In the genomic region with DNA sequence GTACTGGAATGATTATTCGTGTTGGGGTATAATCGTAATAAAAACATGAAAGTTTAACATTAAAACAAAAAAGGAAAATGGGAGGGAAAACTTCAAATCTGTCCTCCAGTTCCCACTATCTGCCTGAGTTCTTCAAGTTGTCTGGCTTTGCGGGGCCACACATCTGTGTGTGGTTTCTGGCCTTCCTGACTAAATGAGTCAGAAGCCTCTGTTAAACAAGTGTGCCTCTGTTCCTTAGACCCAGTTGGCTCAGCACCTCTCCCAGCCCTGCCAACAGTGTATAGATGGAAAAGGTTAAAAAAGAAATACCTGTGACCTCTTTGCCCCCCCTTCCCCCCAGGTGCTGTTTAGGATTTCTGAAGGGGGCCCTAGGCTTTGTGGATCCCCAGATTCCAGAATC, we compare ENCODE assay signal across 10 cellular contexts. TPM values are rescaled to one million over a fixed set of nuclear protein-coding genes. Genes with fewer than 3 reads are reported as not detected.
DNase-seq lines count a peak whose midpoint lies in the region; ATAC-seq and TF ChIP-seq lines count a peak whose summit lies in the region.
"Had no signal": no experiment of that assay in that cellular context is flagged by ENCODE, and none has a peak within 500 bp of the region (broad histone marks: within the 10 kb centered on the region; RNA-seq: fewer than 3 reads in every experiment).

No MANE protein-coding gene starts in this region.

- no peak for ATAC-seq in activated naive CD8-positive, alpha-beta T cell treated with anti-CD3 and anti-CD28 coated beads, Interleukin-2, amount 10 ng/mL, durations not matched to agents 7 days and 5 days (ENCODE audit: low read depth)
- ATAC-seq in activated naive CD8-positive, alpha-beta T cell treated with anti-CD3 and anti-CD28 coated beads, Interleukin-2, amount 50 U/mL, for 24 hours, result no peak
- ATAC-seq in GM21737 (IDR thresholded peaks at IDR 0.05; ENCODE audit: unreplicated experiment), result no peak

- intact Hi-C loops in PC-9 (cut with micrococcal nuclease; ENCODE audit: unreplicated experiment), result loop anchor here (1.0 to 10.0 kb wide), 5 partner anchors 17 to 1170 kb away; a partner anchor contains a TSS

- H3K79me2 ChIP-seq in PC-9 (ENCODE audit: low read depth), result no peaks in the 10 kb centered on the region

- CTCF ChIA-PET in PC-9 (lab: Charles Lee), result interaction anchor here (0.6 to 0.8 kb wide), 2 partner anchors 42 to 138 kb away, joined by 3 read pairs; no protein-coding TSS in a partner anchor

- H3K27ac ChIP-seq in PC-9, result peak overlapping the region; percentile 98
- H3K27ac ChIP-seq in esophagus (ENCODE audit: low read depth in 2 of 2, low read length in 1 of 2), result peak overlapping the region; percentile 51 to 71
- peak overlapping the region; percentile 6 for H3K27ac ChIP-seq in urinary bladder (ENCODE audit: low read depth)

- no peak for TF ChIP-seq CTCF in PC-9 (conservative IDR thresholded peaks at IDR 0.05)

- 67 to 71% methylated on average over 3 of the region's 3 CpGs for WGBS in esophagus, 2 donors
- WGBS in urinary bladder, result 75% methylated on average over 3 of the region's 3 CpGs

- H3K4me3 ChIP-seq in PC-9 (peak overlapping the region; percentile 22; the same call in 1 of the 2 replicates), esophagus (ENCODE audit: low read depth in 1 of 2, low read length in 2 of 2) (no peak overlapping the region), urinary bladder (ENCODE audit: low read depth, low read length) (no peak overlapping the region)

- no peaks in the 10 kb centered on the region for H3K9me3 Mint-ChIP-seq in activated naive CD8-positive, alpha-beta T cell treated with anti-CD3 and anti-CD28 coated beads, Interleukin-2, amount 10 ng/mL, durations not matched to agents 7 days and 5 days
- H3K9me3 Mint-ChIP-seq in activated naive CD8-positive, alpha-beta T cell treated with anti-CD3 and anti-CD28 coated beads, Interleukin-2, amount 50 U/mL, for 24 hours, result no peaks in the 10 kb centered on the region

- H3K9me3 ChIP-seq in PC-9 (ENCODE audit: insufficient read depth, low read depth), result no peaks in the 10 kb centered on the region
- H3K9me3 ChIP-seq in esophagus (ENCODE audit: control insufficient read depth in 2 of 2, insufficient read depth in 1 of 2, low read depth in 1 of 2, low read length in 1 of 2), result no peaks in the 10 kb centered on the region

- no peaks in the 10 kb centered on the region for H3K9me2 ChIP-seq in PC-9 (ENCODE audit: insufficient read depth)

- POLR2A ChIA-PET in activated naive CD8-positive, alpha-beta T cell treated with anti-CD3 and anti-CD28 coated beads, Interleukin-2, amount 10 ng/mL, durations not matched to agents 7 days and 5 days (lab: Charles Lee), result no interaction called here
- POLR2A ChIA-PET in PC-9 (lab: Charles Lee; ENCODE audit: unreplicated experiment), result no interaction called here

- H2AFZ ChIP-seq in PC-9, result no peak overlapping the region

- peaks cover 23% of the 10 kb centered on the region for H3K4me1 Mint-ChIP-seq in activated naive CD8-positive, alpha-beta T cell treated with anti-CD3 and anti-CD28 coated beads, Interleukin-2, amount 10 ng/mL, durations not matched to agents 7 days and 5 days
- no peaks in the 10 kb centered on the region for H3K4me1 Mint-ChIP-seq in activated naive CD8-positive, alpha-beta T cell treated with anti-CD3 and anti-CD28 coated beads, Interleukin-2, amount 50 U/mL, for 24 hours

- peaks cover 17% of the 10 kb centered on the region for H3K36me3 ChIP-seq in PC-9 (ENCODE audit: low read depth)
- no peaks in the 10 kb centered on the region for H3K36me3 ChIP-seq in esophagus (ENCODE audit: control insufficient read depth in 2 of 2, insufficient read depth in 2 of 2, low read length in 1 of 2)
- H3K36me3 ChIP-seq in urinary bladder (ENCODE audit: insufficient read depth), result no peaks in the 10 kb centered on the region

- H3K27me3 ChIP-seq in PC-9 (ENCODE audit: insufficient read depth, low read depth) (no peaks in the 10 kb centered on the region), esophagus (ENCODE audit: control insufficient read depth in 1 of 2, insufficient read depth in 2 of 2, low read length in 2 of 2) (no peaks in the 10 kb centered on the region)

- H3K36me3 Mint-ChIP-seq in activated naive CD8-positive, alpha-beta T cell treated with anti-CD3 and anti-CD28 coated beads, Interleukin-2, amount 10 ng/mL, durations not matched to agents 7 days and 5 days, result no peaks in the 10 kb centered on the region
- H3K36me3 Mint-ChIP-seq in activated naive CD8-positive, alpha-beta T cell treated with anti-CD3 and anti-CD28 coated beads, Interleukin-2, amount 50 U/mL, for 24 hours (ENCODE audit: low read depth), result no peaks in the 10 kb centered on the region

- peak overlapping the region; percentile 19 for H3K4me3 Mint-ChIP-seq in activated naive CD8-positive, alpha-beta T cell treated with anti-CD3 and anti-CD28 coated beads, Interleukin-2, amount 10 ng/mL, durations not matched to agents 7 days and 5 days
- H3K4me3 Mint-ChIP-seq in activated naive CD8-positive, alpha-beta T cell treated with anti-CD3 and anti-CD28 coated beads, Interleukin-2, amount 50 U/mL, for 24 hours, result no peak overlapping the region

- DNase-seq in activated naive CD8-positive, alpha-beta T cell treated with anti-CD3 and anti-CD28 coated beads, Interleukin-2, amount 10 ng/mL, durations not matched to agents 7 days and 5 days, result no peak
- DNase-seq in activated naive CD8-positive, alpha-beta T cell treated with anti-CD3 and anti-CD28 coated beads, Interleukin-2, amount 50 U/mL, for 24 hours, result no peak
- DNase-seq in PC-9, result peak in 1 of 2 experiments; percentile 92
- no peak for DNase-seq in putamen (ENCODE audit: low spot score)
- no peak for DNase-seq in HuH-7 (ENCODE audit: low spot score)
- DNase-seq: activated T-cell treated with anti-CD3 and anti-CD28 coated beads for 4 hours, NCI-H524 had no signal

- H3F3A ChIP-seq in PC-9 (ENCODE audit: insufficient read depth, low read depth), result peaks cover 35% of the 10 kb centered on the region

- no peaks in the 10 kb centered on the region for H3K27me3 Mint-ChIP-seq in activated naive CD8-positive, alpha-beta T cell treated with anti-CD3 and anti-CD28 coated beads, Interleukin-2, amount 10 ng/mL, durations not matched to agents 7 days and 5 days
- peaks cover 3% of the 10 kb centered on the region for H3K27me3 Mint-ChIP-seq in activated naive CD8-positive, alpha-beta T cell treated with anti-CD3 and anti-CD28 coated beads, Interleukin-2, amount 50 U/mL, for 24 hours

- H3K27ac Mint-ChIP-seq in activated naive CD8-positive, alpha-beta T cell treated with anti-CD3 and anti-CD28 coated beads, Interleukin-2, amount 10 ng/mL, durations not matched to agents 7 days and 5 days, result no peak overlapping the region
- no peak overlapping the region for H3K27ac Mint-ChIP-seq in activated naive CD8-positive, alpha-beta T cell treated with anti-CD3 and anti-CD28 coated beads, Interleukin-2, amount 50 U/mL, for 24 hours

- H3K4me1 ChIP-seq in PC-9 (replicated peaks; ENCODE audit: insufficient read depth) (peaks cover 46% of the 10 kb centered on the region), esophagus (ENCODE audit: control insufficient read depth in 2 of 2, insufficient read depth in 2 of 2, low read length in 1 of 2) (peaks cover 0 to 10% of the 10 kb centered on the region in 2 donors), urinary bladder (ENCODE audit: insufficient read depth) (no peaks in the 10 kb centered on the region)

- H4K20me1 ChIP-seq in PC-9 (ENCODE audit: insufficient read depth), result no peaks in the 10 kb centered on the region

- BruUV-seq in PC-9 (replicated peaks; lab: Mats Ljungman, UMichigan), result TSS peak; percentile 70

- peak overlapping the region; percentile 73 for H3K4me2 ChIP-seq in PC-9

RNA-seq across cellular contexts. Expression of a gene that starts 30.2 kb away (rescaled TPM):
- total RNA-seq in activated naive CD8-positive, alpha-beta T cell treated with anti-CD3 and anti-CD28 coated beads, Interleukin-2, amount 10 ng/mL, durations not matched to agents 7 days and 5 days, result not detected
- total RNA-seq in PC-9 (2021) (5.7 and 7.7 TPM in 2 replicates), urinary bladder (2.1 TPM)
- polyA plus RNA-seq in esophagus (1 to 10 TPM; 4.0 to 4.7 TPM), urinary bladder (1.5 TPM)

Comparison
In these comparisons a context has a peak if more than half of its experiments do, and no peak if none do; other contexts are left out.
1. H3K27ac ChIP-seq: peak in every context shown above with its lines; median percentile 98 in PC-9; 61 in esophagus; 6 in urinary bladder.